In genomic region chr6:125310994-125311649, GRCh38 we compare ENCODE assay signal across 8 cellular contexts. TPM values are rescaled to one million over a fixed set of nuclear protein-coding genes. Genes with fewer than 3 reads are reported as not detected.
DNase-seq lines count a peak whose midpoint lies in the region; ATAC-seq and TF ChIP-seq lines count a peak whose summit lies in the region.

No MANE protein-coding gene starts in this region.

- ATAC-seq in activated naive CD8-positive, alpha-beta T cell treated with anti-CD3 and anti-CD28 coated beads, Interleukin-2, amount 10 ng/mL, durations not matched to agents 7 days and 5 days (ENCODE audit: low read depth) = peak; percentile 66
- ATAC-seq in Panc1 (peak; percentile 88), memory B cell (ENCODE audit: low read depth) (peak; percentile 73)

- TF ChIP-seq CTCF in LNCAP (IDR thresholded peaks at IDR 0.05) = peak; percentile 80
- TF ChIP-seq CTCF in Panc1 (IDR thresholded peaks at IDR 0.05) = peak; percentile 84
- peak; percentile 66 to 94 (median 84) for TF ChIP-seq CTCF in dorsolateral prefrontal cortex (IDR thresholded peaks at IDR 0.05 in 54 of 56, conservative IDR thresholded peaks at IDR 0.05 in 2 of 56; ENCODE audit: low read depth in 1 of 56, partially characterized antibody in 56 of 56)

- POLR2A ChIA-PET in activated naive CD8-positive, alpha-beta T cell treated with anti-CD3 and anti-CD28 coated beads, Interleukin-2, amount 10 ng/mL, durations not matched to agents 7 days and 5 days (lab: Charles Lee) = no interaction called here
- POLR2A ChIA-PET in Panc1 (lab: Charles Lee) = interaction anchor here (0.7 kb wide), 1 partner anchor 13 kb away, joined by 3 read pairs; no protein-coding TSS in a partner anchor

- intact Hi-C loops in Panc1 (cut with micrococcal nuclease; ENCODE audit: unreplicated experiment) = loop anchor here (5.0 to 10.0 kb wide), 2 partner anchors 204 to 661 kb away; no protein-coding TSS in a partner anchor
- intact Hi-C loops in dorsolateral prefrontal cortex (cut with DNase I) = loop anchor here (2.0 to 10.0 kb wide), 4 partner anchors 274 to 661 kb away; no protein-coding TSS in a partner anchor
- intact Hi-C loops in activated T-helper 2 cell treated with anti-CD3 and anti-CD28 coated beads, Interferon-gamma antibody, Interleukin-2, Interleukin-4, amounts not matched to agents 10 μg/mL and 5 μg/mL and 100 μg/mL, durations not matched to agents 14 hours and 24 hours and 36 hours (cut with micrococcal nuclease) = loop anchor here (1.0 to 2.0 kb wide), 3 partner anchors 442 to 664 kb away; no protein-coding TSS in a partner anchor

- in situ Hi-C loops in Panc1 (cut with HindIII; ENCODE audit: low pct_unique_long_range_greater_than_20kb, low sequenced_read_pairs) = no loop called here

- no peak overlapping the region for H3K4me3 Mint-ChIP-seq in activated naive CD8-positive, alpha-beta T cell treated with anti-CD3 and anti-CD28 coated beads, Interleukin-2, amount 10 ng/mL, durations not matched to agents 7 days and 5 days
- H3K4me3 Mint-ChIP-seq in activated naive CD8-positive, alpha-beta T cell treated with anti-CD3 and anti-CD28 coated beads for 36 hours = no peak overlapping the region
- H3K4me3 Mint-ChIP-seq in memory B cell = no peak overlapping the region
- H3K4me3 Mint-ChIP-seq in activated T-helper 2 cell treated with anti-CD3 and anti-CD28 coated beads, Interferon-gamma antibody, Interleukin-2, Interleukin-4, amounts not matched to agents 10 μg/mL and 5 μg/mL and 100 μg/mL, durations not matched to agents 14 hours and 24 hours and 36 hours (ENCODE audit: low read depth) = no peak overlapping the region

- H3K4me3 ChIP-seq in Panc1 (ENCODE audit: low read depth in 2 of 2, low read length in 2 of 2) (no peak overlapping the region), dorsolateral prefrontal cortex (no peak overlapping the region)

- no peak for DNase-seq in activated naive CD8-positive, alpha-beta T cell treated with anti-CD3 and anti-CD28 coated beads, Interleukin-2, amount 10 ng/mL, durations not matched to agents 7 days and 5 days
- no peak for DNase-seq in activated naive CD8-positive, alpha-beta T cell treated with anti-CD3 and anti-CD28 coated beads for 36 hours
- DNase-seq in HCEC 1CT (peak; percentile 58), Panc1 (ENCODE audit: low read depth, low spot score) (peak; percentile 58), dorsolateral prefrontal cortex (peak in 1 of 10 donors; percentile 27), memory B cell (ENCODE audit: low spot score in 2 of 2) (peak; percentile 13 to 53)
- no peak for DNase-seq in activated T-helper 2 cell treated with anti-CD3 and anti-CD28 coated beads, Interferon-gamma antibody, Interleukin-2, Interleukin-4, amounts not matched to agents 10 μg/mL and 5 μg/mL and 100 μg/mL, durations not matched to agents 14 hours and 24 hours and 36 hours (ENCODE audit: low spot score)

- CTCF ChIA-PET in Panc1 (lab: Charles Lee) = interaction anchor here (1.5 kb wide), 2 partner anchors 442 to 459 kb away, joined by 4 to 6 read pairs; no protein-coding TSS in a partner anchor

- no peaks in the 10 kb centered on the region for H3K9me3 ChIP-seq in Panc1 (ENCODE audit: control insufficient read depth, insufficient read depth, low read depth, low read length)

- H3K27me3 ChIP-seq in Panc1 (ENCODE audit: control insufficient read depth, insufficient read depth, low read length) = peaks cover 25% of the 10 kb centered on the region; the same call in 1 of the 2 replicates
- no peaks in the 10 kb centered on the region for H3K27me3 ChIP-seq in dorsolateral prefrontal cortex

- no peaks in the 10 kb centered on the region for H3K9me3 Mint-ChIP-seq in activated naive CD8-positive, alpha-beta T cell treated with anti-CD3 and anti-CD28 coated beads, Interleukin-2, amount 10 ng/mL, durations not matched to agents 7 days and 5 days
- H3K9me3 Mint-ChIP-seq in activated naive CD8-positive, alpha-beta T cell treated with anti-CD3 and anti-CD28 coated beads for 36 hours = no peaks in the 10 kb centered on the region
- H3K9me3 Mint-ChIP-seq in memory B cell = no peaks in the 10 kb centered on the region
- H3K9me3 Mint-ChIP-seq in activated T-helper 2 cell treated with anti-CD3 and anti-CD28 coated beads, Interferon-gamma antibody, Interleukin-2, Interleukin-4, amounts not matched to agents 10 μg/mL and 5 μg/mL and 100 μg/mL, durations not matched to agents 14 hours and 24 hours and 36 hours = no peaks in the 10 kb centered on the region

- H3K4me1 ChIP-seq in Panc1 (ENCODE audit: control insufficient read depth, insufficient read depth, low read length) = no peaks in the 10 kb centered on the region

- H3K27me3 Mint-ChIP-seq in activated naive CD8-positive, alpha-beta T cell treated with anti-CD3 and anti-CD28 coated beads, Interleukin-2, amount 10 ng/mL, durations not matched to agents 7 days and 5 days = peaks cover 23% of the 10 kb centered on the region
- H3K27me3 Mint-ChIP-seq in activated naive CD8-positive, alpha-beta T cell treated with anti-CD3 and anti-CD28 coated beads for 36 hours = peaks cover 17% of the 10 kb centered on the region
- peaks cover 13% of the 10 kb centered on the region for H3K27me3 Mint-ChIP-seq in memory B cell
- H3K27me3 Mint-ChIP-seq in activated T-helper 2 cell treated with anti-CD3 and anti-CD28 coated beads, Interferon-gamma antibody, Interleukin-2, Interleukin-4, amounts not matched to agents 10 μg/mL and 5 μg/mL and 100 μg/mL, durations not matched to agents 14 hours and 24 hours and 36 hours (ENCODE audit: low read depth) = peaks cover 30% of the 10 kb centered on the region

- H3K27ac Mint-ChIP-seq in activated naive CD8-positive, alpha-beta T cell treated with anti-CD3 and anti-CD28 coated beads, Interleukin-2, amount 10 ng/mL, durations not matched to agents 7 days and 5 days = no peak overlapping the region
- H3K27ac Mint-ChIP-seq in activated naive CD8-positive, alpha-beta T cell treated with anti-CD3 and anti-CD28 coated beads for 36 hours = no peak overlapping the region
- no peak overlapping the region for H3K27ac Mint-ChIP-seq in memory B cell
- H3K27ac Mint-ChIP-seq in activated T-helper 2 cell treated with anti-CD3 and anti-CD28 coated beads, Interferon-gamma antibody, Interleukin-2, Interleukin-4, amounts not matched to agents 10 μg/mL and 5 μg/mL and 100 μg/mL, durations not matched to agents 14 hours and 24 hours and 36 hours = no peak overlapping the region

- H3K36me3 ChIP-seq in Panc1 (ENCODE audit: control insufficient read depth, insufficient read depth, low read length) = no peaks in the 10 kb centered on the region

- peaks cover 10% of the 10 kb centered on the region for H3K4me1 Mint-ChIP-seq in activated naive CD8-positive, alpha-beta T cell treated with anti-CD3 and anti-CD28 coated beads, Interleukin-2, amount 10 ng/mL, durations not matched to agents 7 days and 5 days
- H3K4me1 Mint-ChIP-seq in activated naive CD8-positive, alpha-beta T cell treated with anti-CD3 and anti-CD28 coated beads for 36 hours = peaks cover 6% of the 10 kb centered on the region
- H3K4me1 Mint-ChIP-seq in memory B cell = peaks cover 2% of the 10 kb centered on the region
- peaks cover 17% of the 10 kb centered on the region for H3K4me1 Mint-ChIP-seq in activated T-helper 2 cell treated with anti-CD3 and anti-CD28 coated beads, Interferon-gamma antibody, Interleukin-2, Interleukin-4, amounts not matched to agents 10 μg/mL and 5 μg/mL and 100 μg/mL, durations not matched to agents 14 hours and 24 hours and 36 hours (ENCODE audit: low read depth)

- H3K36me3 Mint-ChIP-seq in activated naive CD8-positive, alpha-beta T cell treated with anti-CD3 and anti-CD28 coated beads, Interleukin-2, amount 10 ng/mL, durations not matched to agents 7 days and 5 days = no peaks in the 10 kb centered on the region
- H3K36me3 Mint-ChIP-seq in activated naive CD8-positive, alpha-beta T cell treated with anti-CD3 and anti-CD28 coated beads for 36 hours = no peaks in the 10 kb centered on the region
- no peaks in the 10 kb centered on the region for H3K36me3 Mint-ChIP-seq in memory B cell
- H3K36me3 Mint-ChIP-seq in activated T-helper 2 cell treated with anti-CD3 and anti-CD28 coated beads, Interferon-gamma antibody, Interleukin-2, Interleukin-4, amounts not matched to agents 10 μg/mL and 5 μg/mL and 100 μg/mL, durations not matched to agents 14 hours and 24 hours and 36 hours (ENCODE audit: low read depth) = no peaks in the 10 kb centered on the region

- BruUV-seq in Panc1 (replicated peaks; lab: Mats Ljungman, UMichigan) = no TSS peak

- H3K27ac ChIP-seq in Panc1 (ENCODE audit: low read length) (no peak overlapping the region), dorsolateral prefrontal cortex (peak overlapping the region in 2 of 59 donors; percentile 21 to 40)

RNA-seq across cellular contexts. Expression of gene HDDC2, which starts 9.4 kb away (rescaled TPM):
- total RNA-seq in activated naive CD8-positive, alpha-beta T cell treated with anti-CD3 and anti-CD28 coated beads, Interleukin-2, amount 10 ng/mL, durations not matched to agents 7 days and 5 days = 10 to 100 TPM; 61.3 to 72.3 TPM
- total RNA-seq in activated naive CD8-positive, alpha-beta T cell treated with anti-CD3 and anti-CD28 coated beads for 36 hours = 100 to 1,000 TPM; 130 to 131 TPM
- 88.8 TPM for total RNA-seq in Panc1 (2021; ENCODE audit: unreplicated experiment)
- polyA plus RNA-seq in Panc1 (2012; ENCODE audit: insufficient read length) = 96.6 TPM
- total RNA-seq in dorsolateral prefrontal cortex = 100 to 1,000 TPM in 31 of 120 experiments, 10 to 100 TPM in 89; 55.3 to 170 (median 91.5) TPM
- 78.3 and 80.7 TPM in 2 replicates for total RNA-seq in activated T-helper 2 cell treated with anti-CD3 and anti-CD28 coated beads, Interferon-gamma antibody, Interleukin-2, Interleukin-4, amounts not matched to agents 10 μg/mL and 5 μg/mL and 100 μg/mL, durations not matched to agents 14 hours and 24 hours and 36 hours

Comparison
In these comparisons a context has a peak if more than half of its experiments do, and no peak if none do; other contexts are left out.
1. DNase-seq: peak in HCEC 1CT (single experiment), Panc1 (single experiment) and memory B cell (2 of 2); none in activated naive CD8-positive, alpha-beta T cell treated with anti-CD3 and anti-CD28 coated beads, Interleukin-2, amount 10 ng/mL, durations not matched to agents 7 days and 5 days (single experiment), activated naive CD8-positive, alpha-beta T cell treated with anti-CD3 and anti-CD28 coated beads for 36 hours (single experiment) and activated T-helper 2 cell treated with anti-CD3 and anti-CD28 coated beads, Interferon-gamma antibody, Interleukin-2, Interleukin-4, amounts not matched to agents 10 μg/mL and 5 μg/mL and 100 μg/mL, durations not matched to agents 14 hours and 24 hours and 36 hours (single experiment).
2. Peak in every context shown above with its lines, with median percentiles within 50 percentile points of each other: ATAC-seq and CTCF ChIP-seq.